In genomic region chr20:12653642-12654041, GRCh38 we compare ENCODE assay signal across 31 cellular contexts.
DNase-seq lines count a peak whose midpoint lies in the region; ATAC-seq, FAIRE-seq and TF ChIP-seq lines count a peak whose summit lies in the region.
"Had no signal": no experiment of that assay in that cellular context is flagged by ENCODE, and none has a peak within 500 bp of the region (broad histone marks: within the 10 kb centered on the region; RNA-seq: fewer than 3 reads in every experiment).

No MANE protein-coding gene starts in this region.

- no peak overlapping the region for H3K23ac ChIP-seq in IMR-90 (ENCODE audit: low read depth, low read length)

- dilution Hi-C loops in IMR-90 (cut with HindIII; ENCODE audit: low sequenced_read_pairs, unreplicated experiment): no loop called here

- CTCF ChIA-PET in HepG2 (lab: Yijun Ruan, JAX; ENCODE audit: low intra/inter-chr PET ratio, low total read pairs): no interaction called here
- CTCF ChIA-PET in IMR-90 (lab: Yijun Ruan, JAX): no interaction called here

- no peaks in the 10 kb centered on the region for H3K79me2 ChIP-seq in HepG2 (ENCODE audit: insufficient read depth, low read length)

- no peak overlapping the region for H3K27ac ChIP-seq in HepG2 (ENCODE audit: extremely low read length, insufficient read depth, low read length)
- no peak overlapping the region for H3K27ac ChIP-seq in right lobe of liver
- no peak overlapping the region for H3K27ac ChIP-seq in IMR-90 (ENCODE audit: insufficient read depth, low read length)
- H3K27ac ChIP-seq: 22Rv1; A549; BLaER1; BLaER1 treated with 17β-estradiol and CSF1 and Interleukin-3, amounts not matched to agents 10 nM and 100 nM; C4-2B had no signal

- POLR2A ChIA-PET in HepG2 (lab: Yijun Ruan, JAX) (no interaction called here), IMR-90 (lab: Charles Lee; ENCODE audit: unreplicated experiment) (no interaction called here)

- H3K9ac ChIP-seq in HepG2 (ENCODE audit: insufficient read depth, low read depth, low read length): no peak overlapping the region
- no peak overlapping the region for H3K9ac ChIP-seq in IMR-90 (ENCODE audit: low read depth, low read length)
- H3K9ac ChIP-seq: BLaER1; BLaER1 treated with 17β-estradiol and CSF1 and Interleukin-3, amounts not matched to agents 10 nM and 100 nM had no signal

- H4K8ac ChIP-seq in IMR-90 (ENCODE audit: low read depth in 2 of 2, low read length in 2 of 2): no peak overlapping the region

- H2BK20ac ChIP-seq in IMR-90 (ENCODE audit: low read depth, low read length): no peak overlapping the region

- no peak for ATAC-seq in HepG2
- ATAC-seq in right lobe of liver: no peak
- ATAC-seq in IMR-90 (ENCODE audit: low read depth): no peak
- ATAC-seq: A549; CD8-positive, alpha-beta T cell had no signal

- H3K4ac ChIP-seq in IMR-90 (ENCODE audit: low read depth, low read length): no peak overlapping the region

- no peak for TF ChIP-seq RAD21 in HepG2 (CRISPR knock-in tag; IDR thresholded peaks at IDR 0.05)
- no peak for TF ChIP-seq RAD21 in IMR-90 (IDR thresholded peaks at IDR 0.05; ENCODE audit: low read length)

- H3K9me3 ChIP-seq in HepG2 (ENCODE audit: low read length) (no peaks in the 10 kb centered on the region), right lobe of liver (no peaks in the 10 kb centered on the region), IMR-90 (ENCODE audit: control insufficient read depth, insufficient read depth, low read length) (peaks cover 5% of the 10 kb centered on the region)
- H3K9me3 ChIP-seq: A549; BE2C; BLaER1; BLaER1 treated with 17β-estradiol and CSF1 and Interleukin-3, amounts not matched to agents 10 nM and 100 nM; Caco-2 had no signal

- TF ChIP-seq EP300 in HepG2 (IDR thresholded peaks at IDR 0.05; ENCODE audit: low read depth in 2 of 2, low read length in 2 of 2): no peak
- TF ChIP-seq EP300 in HepG2 (CRISPR knock-in tag; IDR thresholded peaks at IDR 0.05; ENCODE audit: borderline replicate concordance): no peak

- H3K9me1 ChIP-seq in IMR-90 (ENCODE audit: insufficient read depth, low read length): no peaks in the 10 kb centered on the region

- in situ Hi-C loops in HepG2 (cut with HindIII; ENCODE audit: extremely low pct_ligation_motif_present, low pct_unique_long_range_greater_than_20kb): no loop called here
- in situ Hi-C loops in IMR-90 (cut with MboI; ENCODE audit: low sequenced_read_pairs): no loop called here

- no peak overlapping the region for H2BK5ac ChIP-seq in IMR-90 (ENCODE audit: low read depth, low read length, poor library complexity, severe bottlenecking)

- intact Hi-C loops in HepG2 (cut with micrococcal nuclease; ENCODE audit: unreplicated experiment) (no loop called here), right lobe of liver (cut with DNase I) (no loop called here), IMR-90 (cut with micrococcal nuclease) (no loop called here), cardiac septum (cut with DNase I) (no loop called here)

- no peak for DNase-seq in HepG2 (ENCODE audit: low spot score)
- no peak for DNase-seq in right lobe of liver
- no peak for DNase-seq in IMR-90
- DNase-seq in cardiac septum (ENCODE audit: low spot score): no peak
- DNase-seq: 8988T; ACHN; AML-193; BE2C; C1 segment of cervical spinal cord; Caco-2; Calu3; CD4-positive, alpha-beta memory T cell; CD4-positive, alpha-beta T cell; CD4-positive, CD25-positive, alpha-beta regulatory T cell; CD8-positive, alpha-beta memory T cell; CD8-positive, alpha-beta T cell; COR-L47; DMS 273 treated with DMSO at 0.1 percent for 48 hours; DMS153; DMS53; DMS79; DMS79 treated with DMSO at 0.1 percent for 48 hours; DND-41; EL had no signal

- H3K79me1 ChIP-seq in IMR-90 (ENCODE audit: low read depth in 1 of 2, low read length in 2 of 2): no peaks in the 10 kb centered on the region

- H2BK120ac ChIP-seq in IMR-90 (ENCODE audit: low read depth, low read length): no peak overlapping the region

- H4K20me1 ChIP-seq in HepG2 (ENCODE audit: insufficient read depth, low read length) (no peaks in the 10 kb centered on the region), IMR-90 (ENCODE audit: insufficient read depth, low read length) (no peaks in the 10 kb centered on the region)
- H4K20me1 ChIP-seq: BLaER1; BLaER1 treated with 17β-estradiol and CSF1 and Interleukin-3, amounts not matched to agents 10 nM and 100 nM had no signal

- no peaks in the 10 kb centered on the region for H3K4me1 ChIP-seq in HepG2 (ENCODE audit: insufficient read depth, low read length)
- no peaks in the 10 kb centered on the region for H3K4me1 ChIP-seq in right lobe of liver
- H3K4me1 ChIP-seq in IMR-90 (ENCODE audit: control insufficient read depth, insufficient read depth, low read length): no peaks in the 10 kb centered on the region
- H3K4me1 ChIP-seq: A549, Caco-2 had no signal

- no peak overlapping the region for H3K18ac ChIP-seq in IMR-90 (ENCODE audit: low read depth, low read length)

- H2BK15ac ChIP-seq in IMR-90 (ENCODE audit: low read depth, low read length): no peak overlapping the region

- no peak overlapping the region for H2AFZ ChIP-seq in HepG2 (ENCODE audit: low read length)
- H2AFZ ChIP-seq in IMR-90 (replicated peaks; ENCODE audit: low read length, poor library complexity): no peak overlapping the region

- no peak for FAIRE-seq in HepG2 (lab: Jason Lieb, UNC)
- FAIRE-seq: A204.1, A549, D721Med had no signal

- TF ChIP-seq CTCF in HepG2 (CRISPR knock-in tag; IDR thresholded peaks at IDR 0.05): no peak
- TF ChIP-seq CTCF in right lobe of liver (IDR thresholded peaks at IDR 0.05): no peak
- TF ChIP-seq CTCF in IMR-90 (conservative IDR thresholded peaks at IDR 0.05; ENCODE audit: low read depth, low read length): no peak

- H3K36me3 ChIP-seq in HepG2 (replicated peaks in 1 of 2; ENCODE audit: control insufficient read depth in 1 of 2, insufficient read depth in 2 of 2, low read length in 2 of 2) (no peaks in the 10 kb centered on the region), right lobe of liver (no peaks in the 10 kb centered on the region), IMR-90 (ENCODE audit: control insufficient read depth, insufficient read depth, low read length) (no peaks in the 10 kb centered on the region)
- H3K36me3 ChIP-seq: BE2C; BLaER1; BLaER1 treated with 17β-estradiol and CSF1 and Interleukin-3, amounts not matched to agents 10 nM and 100 nM had no signal

- H3K4me3 ChIP-seq in HepG2 (replicated peaks in 1 of 3; ENCODE audit: insufficient read depth in 1 of 3, low read depth in 2 of 3, low read length in 3 of 3) (no peak overlapping the region), right lobe of liver (no peak overlapping the region), IMR-90 (ENCODE audit: insufficient read depth, low read depth, low read length) (no peak overlapping the region)
- H3K4me3 ChIP-seq: A549; BLaER1; BLaER1 treated with 17β-estradiol and CSF1 and Interleukin-3, amounts not matched to agents 10 nM and 100 nM had no signal

- TF ChIP-seq POLR2A in HepG2 (IDR thresholded peaks at IDR 0.05; ENCODE audit: insufficient read depth in 1 of 2, low read depth in 2 of 2, low read length in 2 of 2) (no peak), right lobe of liver (IDR thresholded peaks at IDR 0.05) (no peak), IMR-90 (IDR thresholded peaks at IDR 0.05; ENCODE audit: low read depth, low read length) (no peak)

- H3K14ac ChIP-seq in IMR-90 (replicated peaks; ENCODE audit: low read depth, low read length): no peak overlapping the region

- no TSS peak for BruUV-seq in HepG2 (replicated peaks; lab: Mats Ljungman, UMichigan)
- no TSS peak for BruUV-seq in IMR-90 (replicated peaks; lab: Mats Ljungman, UMichigan)

- H4K91ac ChIP-seq in IMR-90 (ENCODE audit: insufficient read depth, low read depth, low read length): no peak overlapping the region

- no peak overlapping the region for H2AK9ac ChIP-seq in IMR-90 (replicated peaks; ENCODE audit: low read depth, low read length, poor library complexity)

- H3K27me3 ChIP-seq in HepG2 (ENCODE audit: control insufficient read depth in 1 of 2, insufficient read depth in 2 of 2, low read length in 2 of 2) (no peaks in the 10 kb centered on the region), right lobe of liver (no peaks in the 10 kb centered on the region), IMR-90 (ENCODE audit: control insufficient read depth, insufficient read depth, low read length) (no peaks in the 10 kb centered on the region)
- H3K27me3 ChIP-seq: BE2C; BLaER1; BLaER1 treated with 17β-estradiol and CSF1 and Interleukin-3, amounts not matched to agents 10 nM and 100 nM had no signal

- H4K5ac ChIP-seq in IMR-90 (ENCODE audit: low read depth, low read length): no peak overlapping the region

- no peak overlapping the region for H3K4me2 ChIP-seq in HepG2 (ENCODE audit: low read depth, low read length)
- H3K4me2 ChIP-seq in IMR-90 (ENCODE audit: low read depth, low read length): no peak overlapping the region
- H3K4me2 ChIP-seq: A549; BLaER1; BLaER1 treated with 17β-estradiol and CSF1 and Interleukin-3, amounts not matched to agents 10 nM and 100 nM had no signal

- no peak overlapping the region for H2AK5ac ChIP-seq in IMR-90 (ENCODE audit: low read depth, low read length)

- H3K56ac ChIP-seq in IMR-90 (ENCODE audit: extremely low read depth, insufficient read depth, low read length): no peak overlapping the region

TF ChIP-seq in HepG2, 621 proteins besides CTCF, POLR2A, EP300 and RAD21 (continues in another document):
- TF ChIP-seq TEAD2 (CRISPR knock-in tag; IDR thresholded peaks at IDR 0.05) (no peak), MAFK (conservative IDR thresholded peaks at IDR 0.05 in 1 of 2, IDR thresholded peaks at IDR 0.05 in 1 of 2; ENCODE audit: low read length in 2 of 2) (peak; percentile 85 to 93), MAFF (IDR thresholded peaks at IDR 0.05; ENCODE audit: low read depth, low read length) (peak; percentile 93)

TF ChIP-seq in IMR-90, 13 proteins besides CTCF, POLR2A, EP300 and RAD21:
- TF ChIP-seq BHLHE40 (IDR thresholded peaks at IDR 0.05; ENCODE audit: low read depth, low read length) (no peak), MAFK (IDR thresholded peaks at IDR 0.05; ENCODE audit: low read depth, low read length) (peak; percentile 51)
